Comparison of ENCODE assay signal across 31 cellular contexts in genomic region chr16:69712277-69712676, GRCh38. TPM values are rescaled to one million over a fixed set of nuclear protein-coding genes. Genes with fewer than 3 reads are reported as not detected.
DNase-seq lines count a peak whose midpoint lies in the region; ATAC-seq, FAIRE-seq and TF ChIP-seq lines count a peak whose summit lies in the region.
"Had no signal": no experiment of that assay in that cellular context is flagged by ENCODE, and none has a peak within 500 bp of the region (broad histone marks: within the 10 kb centered on the region; RNA-seq: fewer than 3 reads in every experiment).

No MANE protein-coding gene starts in this region.

- H3K4me3 ChIP-seq in HepG2 (replicated peaks in 1 of 3; ENCODE audit: insufficient read depth in 1 of 3, low read depth in 2 of 3, low read length in 3 of 3) (no peak overlapping the region), right lobe of liver (no peak overlapping the region), neuronal stem cell (ENCODE audit: low read length in 2 of 2) (no peak overlapping the region), heart right ventricle (no peak overlapping the region)
- H3K4me3 ChIP-seq: BLaER1 treated with 17β-estradiol and CSF1 and Interleukin-3, amounts not matched to agents 10 nM and 100 nM; HAP-1; lower lobe of right lung; mucosa of descending colon; smooth muscle cell; thoracic aorta had no signal

- H3K23ac ChIP-seq in neuronal stem cell (ENCODE audit: low read depth, low read length, poor library complexity) = no peak overlapping the region

- no peaks in the 10 kb centered on the region for H3K9me3 Mint-ChIP-seq in MCF 10A (ENCODE audit: unreplicated experiment)
- no peaks in the 10 kb centered on the region for H3K9me3 Mint-ChIP-seq in activated CD8-positive, alpha-beta T cell treated with anti-CD3 and anti-CD28 coated beads for 36 hours
- H3K9me3 Mint-ChIP-seq: activated CD4-positive, alpha-beta memory T cell treated with anti-CD3 and anti-CD28 coated beads, Interleukin-2, amount 10 ng/mL, durations not matched to agents 7 days and 5 days; dendritic cell treated with granulocyte-macrophage colony-stimulating factor and Interleukin-4, amounts not matched to agents 40 ng/mL and 50 ng/mL, for 4 days; IgD-negative memory B cell; natural killer cell had no signal

- H3K4me1 ChIP-seq in HepG2 (ENCODE audit: insufficient read depth, low read length) (no peaks in the 10 kb centered on the region), right lobe of liver (peaks cover 0 to 11% (median 0%) of the 10 kb centered on the region in 4 donors), neuronal stem cell (ENCODE audit: control insufficient read depth in 2 of 2, insufficient read depth in 1 of 2, low read depth in 1 of 2, low read length in 2 of 2) (no peaks in the 10 kb centered on the region), heart right ventricle (peaks cover 0 to 7% (median 5%) of the 10 kb centered on the region in 9 donors)
- H3K4me1 ChIP-seq: BLaER1 treated with 17β-estradiol and CSF1 and Interleukin-3, amounts not matched to agents 10 nM and 100 nM; HAP-1 had no signal

- no peak for TF ChIP-seq RAD21 in HepG2 (CRISPR knock-in tag; IDR thresholded peaks at IDR 0.05)

- ATAC-seq in HepG2 (peak; percentile 4; the same call in 1 of the 3 replicates), right lobe of liver (no peak), heart right ventricle (no peak)
- ATAC-seq in activated CD8-positive, alpha-beta T cell treated with anti-CD3 and anti-CD28 coated beads for 36 hours = no peak
- ATAC-seq: mucosa of descending colon, natural killer cell had no signal

- H3K27ac Mint-ChIP-seq in MCF 10A (ENCODE audit: low read depth, unreplicated experiment) = peak overlapping the region; percentile 56
- H3K27ac Mint-ChIP-seq in activated CD8-positive, alpha-beta T cell treated with anti-CD3 and anti-CD28 coated beads for 36 hours = no peak overlapping the region
- H3K27ac Mint-ChIP-seq: activated CD4-positive, alpha-beta memory T cell treated with anti-CD3 and anti-CD28 coated beads, Interleukin-2, amount 10 ng/mL, durations not matched to agents 7 days and 5 days; dendritic cell treated with granulocyte-macrophage colony-stimulating factor and Interleukin-4, amounts not matched to agents 40 ng/mL and 50 ng/mL, for 4 days; IgD-negative memory B cell; natural killer cell had no signal

- H3K4me3 Mint-ChIP-seq in MCF 10A (ENCODE audit: unreplicated experiment) = peak overlapping the region; percentile 42
- H3K4me3 Mint-ChIP-seq in activated CD8-positive, alpha-beta T cell treated with anti-CD3 and anti-CD28 coated beads for 36 hours = no peak overlapping the region
- H3K4me3 Mint-ChIP-seq: activated CD4-positive, alpha-beta memory T cell treated with anti-CD3 and anti-CD28 coated beads, Interleukin-2, amount 10 ng/mL, durations not matched to agents 7 days and 5 days; dendritic cell treated with granulocyte-macrophage colony-stimulating factor and Interleukin-4, amounts not matched to agents 40 ng/mL and 50 ng/mL, for 4 days; IgD-negative memory B cell; natural killer cell had no signal

- no peak overlapping the region for H3K27ac ChIP-seq in HepG2 (ENCODE audit: extremely low read length, insufficient read depth, low read length)
- no peak overlapping the region for H3K27ac ChIP-seq in right lobe of liver
- no peak overlapping the region for H3K27ac ChIP-seq in neuronal stem cell (replicated peaks; ENCODE audit: low read length)
- no peak overlapping the region for H3K27ac ChIP-seq in heart right ventricle
- H3K27ac ChIP-seq: BLaER1 treated with 17β-estradiol and CSF1 and Interleukin-3, amounts not matched to agents 10 nM and 100 nM; lower lobe of right lung had no signal

- no peak overlapping the region for H2AK5ac ChIP-seq in neuronal stem cell (ENCODE audit: low read depth, low read length)

- intact Hi-C loops in HepG2 (cut with micrococcal nuclease; ENCODE audit: unreplicated experiment) = no loop called here
- intact Hi-C loops in right lobe of liver (cut with DNase I) = no loop called here
- intact Hi-C loops in MCF 10A (cut with micrococcal nuclease) = no loop called here
- intact Hi-C loops in heart right ventricle (cut with DNase I) = loop anchor here in 3 of 10 donors (5.0 kb wide), 1 partner anchor 40 kb away; the partner anchor contains the start of gene NOB1 (in 3 of the 3)
- intact Hi-C loops in activated CD8-positive, alpha-beta T cell treated with anti-CD3 and anti-CD28 coated beads for 36 hours (cut with micrococcal nuclease) = no loop called here

- TF ChIP-seq CTCF in HepG2 (CRISPR knock-in tag; IDR thresholded peaks at IDR 0.05) (no peak), right lobe of liver (IDR thresholded peaks at IDR 0.05) (no peak), MCF 10A (IDR thresholded peaks at IDR 0.05; ENCODE audit: unreplicated experiment) (no peak), heart right ventricle (IDR thresholded peaks at IDR 0.05) (no peak), GM13977 (IDR thresholded peaks at IDR 0.05; ENCODE audit: extremely low read depth, insufficient read depth, missing control alignments) (no peak)
- TF ChIP-seq CTCF in activated CD8-positive, alpha-beta T cell treated with anti-CD3 and anti-CD28 coated beads for 36 hours (IDR thresholded peaks at IDR 0.05) = no peak

- H3K9ac ChIP-seq in HepG2 (ENCODE audit: insufficient read depth, low read depth, low read length) (no peak overlapping the region), neuronal stem cell (ENCODE audit: low read depth, low read length, poor library complexity) (peak overlapping the region; percentile 44)
- H3K9ac ChIP-seq: BLaER1 treated with 17β-estradiol and CSF1 and Interleukin-3, amounts not matched to agents 10 nM and 100 nM had no signal

- no peak overlapping the region for H2BK12ac ChIP-seq in neuronal stem cell (ENCODE audit: low read length)

- H2BK5ac ChIP-seq in neuronal stem cell (ENCODE audit: low read length) = no peak overlapping the region

- no peak overlapping the region for H4K8ac ChIP-seq in neuronal stem cell (ENCODE audit: low read depth, low read length)

- TF ChIP-seq POLR2A in HepG2 (IDR thresholded peaks at IDR 0.05; ENCODE audit: insufficient read depth in 1 of 2, low read depth in 2 of 2, low read length in 2 of 2) (no peak), right lobe of liver (IDR thresholded peaks at IDR 0.05) (no peak)

- peaks cover 23 to 63% of the 10 kb centered on the region in 2 experiments for H3K36me3 ChIP-seq in HepG2 (replicated peaks in 1 of 2; ENCODE audit: control insufficient read depth in 1 of 2, insufficient read depth in 2 of 2, low read length in 2 of 2)
- peaks cover 0 to 4% (median 0%) of the 10 kb centered on the region in 4 donors for H3K36me3 ChIP-seq in right lobe of liver
- H3K36me3 ChIP-seq in neuronal stem cell (replicated peaks in 1 of 2; ENCODE audit: control insufficient read depth in 2 of 2, insufficient read depth in 2 of 2, low read length in 2 of 2) = peaks cover 8 to 59% of the 10 kb centered on the region in 2 donors
- peaks cover 0 to 88% (median 17%) of the 10 kb centered on the region in 9 donors for H3K36me3 ChIP-seq in heart right ventricle

- H3K27me3 ChIP-seq in HepG2 (ENCODE audit: control insufficient read depth in 1 of 2, insufficient read depth in 2 of 2, low read length in 2 of 2) (no peaks in the 10 kb centered on the region), right lobe of liver (no peaks in the 10 kb centered on the region), neuronal stem cell (ENCODE audit: control insufficient read depth in 3 of 3, insufficient read depth in 3 of 3, low read depth in 1 of 3, low read length in 3 of 3) (no peaks in the 10 kb centered on the region), heart right ventricle (no peaks in the 10 kb centered on the region)
- H3K27me3 ChIP-seq: BLaER1 treated with 17β-estradiol and CSF1 and Interleukin-3, amounts not matched to agents 10 nM and 100 nM had no signal

- no TSS peak for BruUV-seq in HepG2 (replicated peaks; lab: Mats Ljungman, UMichigan)
- BruUV-seq in MCF 10A (replicated peaks; lab: Mats Ljungman, UMichigan) = no TSS peak

- H4K20me1 ChIP-seq in HepG2 (ENCODE audit: insufficient read depth, low read length) = no peaks in the 10 kb centered on the region

- DNase-seq in HepG2 (ENCODE audit: low spot score) = no peak
- DNase-seq in right lobe of liver = no peak
- peak; percentile 49 for DNase-seq in MCF 10A (ENCODE audit: unreplicated experiment)
- no peak for DNase-seq in neuronal stem cell (ENCODE audit: low spot score)
- DNase-seq in heart right ventricle = no peak
- no peak for DNase-seq in activated CD8-positive, alpha-beta T cell treated with anti-CD3 and anti-CD28 coated beads for 36 hours
- DNase-seq in GM13977 (ENCODE audit: low spot score) = no peak
- DNase-seq: activated CD4-positive, alpha-beta memory T cell treated with anti-CD3 and anti-CD28 coated beads, Interleukin-2, amount 10 ng/mL, durations not matched to agents 7 days and 5 days; activated CD4-positive, CD25-positive, alpha-beta regulatory T cell treated with anti-CD3 and anti-CD28 coated beads, Interleukin-2, amount 50 U/mL, for 72 hours; activated effector memory CD4-positive, alpha-beta T cell treated with Interleukin-2 at 50 U/mL for 16 hours; DMS153; lower lobe of right lung; mucosa of descending colon; natural killer cell; NCI-H146; NCI-H345; NCI-H69; PC-3; retina; Right ventricle myocardium superior; stimulated activated naive CD4-positive, alpha-beta T cell treated with Interleukin-2 at 50 U/mL for 16 hours; T-helper 2 cell had no signal

- no peak for FAIRE-seq in HepG2 (lab: Jason Lieb, UNC)
- FAIRE-seq: frontal cortex, GM12892, urothelium cell line had no signal

- no peaks in the 10 kb centered on the region for H3K79me1 ChIP-seq in neuronal stem cell (ENCODE audit: low read depth, low read length)

- H3K14ac ChIP-seq in neuronal stem cell (ENCODE audit: low read length) = peak overlapping the region; percentile 71

- CTCF ChIA-PET in HepG2 (lab: Yijun Ruan, JAX; ENCODE audit: low intra/inter-chr PET ratio, low total read pairs) (no interaction called here), MCF 10A (lab: Yijun Ruan, JAX) (interaction anchor here (0.6 to 6.1 kb wide), 7 partner anchors 10 to 218 kb away, joined by 3 to 98 read pairs (median 4); partner anchors contain the start of genes NOB1 and NQO1)
- CTCF ChIA-PET in activated CD8-positive, alpha-beta T cell treated with anti-CD3 and anti-CD28 coated beads for 36 hours (lab: Charles Lee) = interaction anchor here (4.8 kb wide), 1 partner anchor 42 kb away, joined by 47 read pairs; the partner anchor contains the start of gene NOB1

- no peak overlapping the region for H3K4ac ChIP-seq in neuronal stem cell (ENCODE audit: low read length)

- H3K9me3 ChIP-seq in HepG2 (ENCODE audit: low read length) = no peaks in the 10 kb centered on the region
- no peaks in the 10 kb centered on the region for H3K9me3 ChIP-seq in right lobe of liver
- no peaks in the 10 kb centered on the region for H3K9me3 ChIP-seq in neuronal stem cell (replicated peaks in 1 of 2; ENCODE audit: control insufficient read depth in 2 of 2, insufficient read depth in 1 of 2, low read depth in 1 of 2, low read length in 2 of 2)
- no peaks in the 10 kb centered on the region for H3K9me3 ChIP-seq in heart right ventricle
- H3K9me3 ChIP-seq: BLaER1 treated with 17β-estradiol and CSF1 and Interleukin-3, amounts not matched to agents 10 nM and 100 nM; HAP-1; lower lobe of right lung; mucosa of descending colon; thoracic aorta had no signal

- H3K4me1 Mint-ChIP-seq in MCF 10A (ENCODE audit: insufficient read depth, unreplicated experiment) = peaks cover 16% of the 10 kb centered on the region
- H3K4me1 Mint-ChIP-seq in activated CD8-positive, alpha-beta T cell treated with anti-CD3 and anti-CD28 coated beads for 36 hours (ENCODE audit: low read depth) = peaks cover 5% of the 10 kb centered on the region

- peaks cover 60% of the 10 kb centered on the region for H3K36me3 Mint-ChIP-seq in MCF 10A (ENCODE audit: insufficient read depth, unreplicated experiment)
- peaks cover 4% of the 10 kb centered on the region for H3K36me3 Mint-ChIP-seq in activated CD8-positive, alpha-beta T cell treated with anti-CD3 and anti-CD28 coated beads for 36 hours (ENCODE audit: low read depth)
- H3K36me3 Mint-ChIP-seq: IgD-negative memory B cell, natural killer cell had no signal

- H2AFZ ChIP-seq in HepG2 (ENCODE audit: low read length) (no peak overlapping the region), neuronal stem cell (ENCODE audit: low read length) (no peak overlapping the region)

- 98% methylated on average over 4 of the region's 4 CpGs for WGBS in HepG2 (ENCODE audit: low lambda C conversion rate)
- WGBS in right lobe of liver (ENCODE audit: insufficient coverage, low coverage, low lambda C conversion rate, missing lambda C conversion rate) = 81% methylated on average over 4 of the region's 4 CpGs
- WGBS in neuronal stem cell (ENCODE audit: extremely low coverage in 2 of 2, insufficient read length in 2 of 2, insufficient replicate concordance in 1 of 2), 2 donors = no CpG with 5 or more reads among the region's 4 CpGs
- WGBS in heart right ventricle, 2 donors = 87 to 92% methylated on average over 4 of the region's 4 CpGs

- H2BK15ac ChIP-seq in neuronal stem cell (ENCODE audit: low read length) = no peak overlapping the region

- POLR2A ChIA-PET in HepG2 (lab: Yijun Ruan, JAX) = interaction anchor here (1.2 to 1.4 kb wide), 2 partner anchors 12 to 14 kb away, joined by 3 to 4 read pairs; partner anchors contain the start of gene NQO1
- POLR2A ChIA-PET in MCF 10A (lab: Yijun Ruan, JAX) = interaction anchor here (0.7 to 6.5 kb wide), 5 partner anchors 10 to 121 kb away, joined by 3 to 83 read pairs (median 6); partner anchors contain the start of genes NOB1 and NQO1
- POLR2A ChIA-PET in activated CD8-positive, alpha-beta T cell treated with anti-CD3 and anti-CD28 coated beads for 36 hours (lab: Charles Lee) = no interaction called here

- in situ Hi-C loops in HepG2 (cut with HindIII; ENCODE audit: extremely low pct_ligation_motif_present, low pct_unique_long_range_greater_than_20kb) = loop anchor here (5.0 kb wide), 1 partner anchor 40 kb away; the partner anchor contains the start of gene NOB1
- in situ Hi-C loops in GM13977 (cut with MboI; ENCODE audit: low pct_unique_long_range_greater_than_20kb, low sequenced_read_pairs, unreplicated experiment) = no loop called here

- H4K91ac ChIP-seq in neuronal stem cell (ENCODE audit: low read depth, low read length, poor library complexity) = no peak overlapping the region

- H3K79me2 ChIP-seq in HepG2 (ENCODE audit: insufficient read depth, low read length) = no peaks in the 10 kb centered on the region

- H3K27me3 Mint-ChIP-seq in MCF 10A (ENCODE audit: insufficient read depth, unreplicated experiment) = no peaks in the 10 kb centered on the region
- H3K27me3 Mint-ChIP-seq in activated CD8-positive, alpha-beta T cell treated with anti-CD3 and anti-CD28 coated beads for 36 hours = no peaks in the 10 kb centered on the region
- H3K27me3 Mint-ChIP-seq: activated CD4-positive, alpha-beta memory T cell treated with anti-CD3 and anti-CD28 coated beads, Interleukin-2, amount 10 ng/mL, durations not matched to agents 7 days and 5 days; dendritic cell treated with granulocyte-macrophage colony-stimulating factor and Interleukin-4, amounts not matched to agents 40 ng/mL and 50 ng/mL, for 4 days; IgD-negative memory B cell had no signal

- H2BK120ac ChIP-seq in neuronal stem cell (ENCODE audit: low read depth, low read length) = no peak overlapping the region

- TF ChIP-seq EP300 in HepG2 (IDR thresholded peaks at IDR 0.05; ENCODE audit: low read depth in 2 of 2, low read length in 2 of 2) (no peak), HepG2 (CRISPR knock-in tag; IDR thresholded peaks at IDR 0.05; ENCODE audit: borderline replicate concordance) (no peak)

- no peak overlapping the region for H3K18ac ChIP-seq in neuronal stem cell (ENCODE audit: low read length)

- H3K4me2 ChIP-seq in HepG2 (ENCODE audit: low read depth, low read length) = no peak overlapping the region
- H3K4me2 ChIP-seq in neuronal stem cell (ENCODE audit: insufficient read depth, low read length, poor library complexity, severe bottlenecking) = no peak overlapping the region
- H3K4me2 ChIP-seq: BLaER1 treated with 17β-estradiol and CSF1 and Interleukin-3, amounts not matched to agents 10 nM and 100 nM; smooth muscle cell had no signal

RNA-seq across cellular contexts. Expression of gene NQO1, which starts 14.1 kb away (rescaled TPM):
- total RNA-seq in HepG2 (2016; rRNA removed; fragmentation: Illumina TruSeq; extraction: Trizol) (1,060 and 1,621 TPM in 2 replicates), right lobe of liver (10 to 100 TPM in 3 of 6 experiments, 1 to 10 TPM in 3; 1.5 to 26.6 (median 8.5) TPM), MCF 10A (2022) (82.7 and 140 TPM in 2 replicates), heart right ventricle (10 to 100 TPM in 6 of 10 donors, 1 to 10 TPM in 4; 5.9 to 37.3 (median 12.2) TPM)
- 149 and 161 TPM in 2 replicates for total RNA-seq in HepG2 (2016; cell fraction: cytosol; rRNA removed; fragmentation: Illumina TruSeq; extraction: Trizol; ENCODE audit: low read depth)
- 1,077 and 1,733 TPM in 2 replicates for total RNA-seq in HepG2 (2016; cell fraction: insoluble cytoplasmic fraction; rRNA removed; fragmentation: Illumina TruSeq; extraction: Trizol)
- total RNA-seq in HepG2 (2016; cell fraction: membrane; rRNA removed; fragmentation: Illumina TruSeq; extraction: Trizol) = 191 and 197 TPM in 2 replicates
- total RNA-seq in HepG2 (2016; cell fraction: nucleus; rRNA removed; fragmentation: Illumina TruSeq; extraction: Trizol) = 379 and 382 TPM in 2 replicates
- polyA plus RNA-seq in HepG2 (2011; rRNA removed) (304 and 464 TPM in 2 replicates), heart right ventricle (10 to 100 TPM; 13.6 to 16.6 TPM)
- 354 and 445 TPM in 2 replicates for polyA plus RNA-seq in HepG2 (2011; cell fraction: cytosol; rRNA removed)
- polyA plus RNA-seq in HepG2 (2011; cell fraction: nucleus; rRNA removed) = 76.3 and 83.7 TPM in 2 replicates
- polyA plus RNA-seq in HepG2 (2012) = 328 and 393 TPM in 2 replicates
- polyA plus RNA-seq in HepG2 (2016; cell fraction: cytosol; fragmentation: Illumina TruSeq; extraction: Trizol; ENCODE audit: low read depth) = 156 and 179 TPM in 2 replicates
- polyA plus RNA-seq in HepG2 (2016; cell fraction: insoluble cytoplasmic fraction; fragmentation: Illumina TruSeq; extraction: Trizol; ENCODE audit: low read depth) = 1,625 and 1,852 TPM in 2 replicates
- 151 and 153 TPM in 2 replicates for polyA plus RNA-seq in HepG2 (2016; cell fraction: membrane; fragmentation: Illumina TruSeq; extraction: Trizol; ENCODE audit: low read depth)
- 546 and 575 TPM in 2 replicates for polyA plus RNA-seq in HepG2 (2016; cell fraction: nucleus; fragmentation: Illumina TruSeq; extraction: Trizol; ENCODE audit: insufficient read depth, low read depth)
- 222 and 280 TPM in 2 replicates for polyA minus RNA-seq in HepG2 (2011; rRNA and poly(A)+ RNA removed; ENCODE audit: low replicate concordance)
- 119 and 160 TPM in 2 replicates for polyA minus RNA-seq in HepG2 (2011; cell fraction: cytosol; rRNA and poly(A)+ RNA removed)
- 42.0 and 49.5 TPM in 2 replicates for polyA minus RNA-seq in HepG2 (2011; cell fraction: nucleus; rRNA and poly(A)+ RNA removed)
- polyA plus RNA-seq in neuronal stem cell (2013, experiment 1 of 2) = 12.2 TPM
- 11.4 TPM for polyA plus RNA-seq in neuronal stem cell (2013, experiment 2 of 2)
- total RNA-seq in activated CD8-positive, alpha-beta T cell treated with anti-CD3 and anti-CD28 coated beads for 36 hours = 1 to 10 TPM; 7.6 to 8.1 TPM

RNA-seq across cellular contexts. Expression of gene NOB1, which starts 42.4 kb away (rescaled TPM):
- total RNA-seq in HepG2 (2016; rRNA removed; fragmentation: Illumina TruSeq; extraction: Trizol) (47.1 and 83.5 TPM in 2 replicates), right lobe of liver (10 to 100 TPM; 15.5 to 19.5 (median 16.6) TPM), MCF 10A (2022) (73.3 and 110 TPM in 2 replicates), heart right ventricle (10 to 100 TPM; 11.2 to 23.4 (median 15.6) TPM)
- total RNA-seq in HepG2 (2016; cell fraction: cytosol; rRNA removed; fragmentation: Illumina TruSeq; extraction: Trizol; ENCODE audit: low read depth) = 30.5 and 33.0 TPM in 2 replicates
- 48.8 and 85.3 TPM in 2 replicates for total RNA-seq in HepG2 (2016; cell fraction: insoluble cytoplasmic fraction; rRNA removed; fragmentation: Illumina TruSeq; extraction: Trizol)
- total RNA-seq in HepG2 (2016; cell fraction: membrane; rRNA removed; fragmentation: Illumina TruSeq; extraction: Trizol) = 54.4 and 54.7 TPM in 2 replicates
- total RNA-seq in HepG2 (2016; cell fraction: nucleus; rRNA removed; fragmentation: Illumina TruSeq; extraction: Trizol) = 37.1 and 40.2 TPM in 2 replicates
- polyA plus RNA-seq in HepG2 (2011; rRNA removed) (159 and 162 TPM in 2 replicates), heart right ventricle (10 to 100 TPM in 1 of 2 donors, 1 to 10 TPM in 1; 5.4 to 23.1 TPM)
- polyA plus RNA-seq in HepG2 (2011; cell fraction: cytosol; rRNA removed) = 187 and 245 TPM in 2 replicates
- polyA plus RNA-seq in HepG2 (2011; cell fraction: nucleus; rRNA removed) = 97.8 and 101 TPM in 2 replicates
- polyA plus RNA-seq in HepG2 (2012) = 151 and 164 TPM in 2 replicates
- 53.6 and 57.2 TPM in 2 replicates for polyA plus RNA-seq in HepG2 (2016; cell fraction: cytosol; fragmentation: Illumina TruSeq; extraction: Trizol; ENCODE audit: low read depth)
- 224 and 233 TPM in 2 replicates for polyA plus RNA-seq in HepG2 (2016; cell fraction: insoluble cytoplasmic fraction; fragmentation: Illumina TruSeq; extraction: Trizol; ENCODE audit: low read depth)
- polyA plus RNA-seq in HepG2 (2016; cell fraction: membrane; fragmentation: Illumina TruSeq; extraction: Trizol; ENCODE audit: low read depth) = 81.4 and 91.5 TPM in 2 replicates
- polyA plus RNA-seq in HepG2 (2016; cell fraction: nucleus; fragmentation: Illumina TruSeq; extraction: Trizol; ENCODE audit: insufficient read depth, low read depth) = 100 and 106 TPM in 2 replicates
- polyA minus RNA-seq in HepG2 (2011; rRNA and poly(A)+ RNA removed; ENCODE audit: low replicate concordance) = 115 and 322 TPM in 2 replicates
- polyA minus RNA-seq in HepG2 (2011; cell fraction: cytosol; rRNA and poly(A)+ RNA removed) = 172 TPM in 2 replicates
- polyA minus RNA-seq in HepG2 (2011; cell fraction: nucleus; rRNA and poly(A)+ RNA removed) = 70.4 and 93.7 TPM in 2 replicates
- 61.5 TPM for polyA plus RNA-seq in neuronal stem cell (2013, experiment 1 of 2)
- 60.0 TPM for polyA plus RNA-seq in neuronal stem cell (2013, experiment 2 of 2)
- total RNA-seq in activated CD8-positive, alpha-beta T cell treated with anti-CD3 and anti-CD28 coated beads for 36 hours = 100 to 1,000 TPM; 139 to 146 TPM

RNA-seq across cellular contexts. Expression of gene WWP2, which starts 49.9 kb away (rescaled TPM):
- total RNA-seq in HepG2 (2016; rRNA removed; fragmentation: Illumina TruSeq; extraction: Trizol) (28.2 and 31.9 TPM in 2 replicates), right lobe of liver (10 to 100 TPM; 18.1 to 24.6 (median 22.4) TPM), MCF 10A (2022) (29.3 and 30.4 TPM in 2 replicates), heart right ventricle (10 to 100 TPM; 19.1 to 31.1 (median 21.2) TPM)
- 18.6 and 20.3 TPM in 2 replicates for total RNA-seq in HepG2 (2016; cell fraction: cytosol; rRNA removed; fragmentation: Illumina TruSeq; extraction: Trizol; ENCODE audit: low read depth)
- total RNA-seq in HepG2 (2016; cell fraction: insoluble cytoplasmic fraction; rRNA removed; fragmentation: Illumina TruSeq; extraction: Trizol) = 25.4 and 28.2 TPM in 2 replicates
- total RNA-seq in HepG2 (2016; cell fraction: membrane; rRNA removed; fragmentation: Illumina TruSeq; extraction: Trizol) = 17.7 and 18.1 TPM in 2 replicates
- total RNA-seq in HepG2 (2016; cell fraction: nucleus; rRNA removed; fragmentation: Illumina TruSeq; extraction: Trizol) = 36.0 and 41.1 TPM in 2 replicates
- polyA plus RNA-seq in HepG2 (2011; rRNA removed) (11.4 and 13.6 TPM in 2 replicates), heart right ventricle (10 to 100 TPM in 1 of 2 donors, 1 to 10 TPM in 1; 9.0 to 13.1 TPM)
- polyA plus RNA-seq in HepG2 (2011; cell fraction: cytosol; rRNA removed) = 7.5 and 8.1 TPM in 2 replicates
- polyA plus RNA-seq in HepG2 (2011; cell fraction: nucleus; rRNA removed) = 45.3 and 46.4 TPM in 2 replicates
- 25.4 and 26.4 TPM in 2 replicates for polyA plus RNA-seq in HepG2 (2012)
- 3.6 and 3.7 TPM in 2 replicates for polyA plus RNA-seq in HepG2 (2016; cell fraction: cytosol; fragmentation: Illumina TruSeq; extraction: Trizol; ENCODE audit: low read depth)
- 23.4 and 32.9 TPM in 2 replicates for polyA plus RNA-seq in HepG2 (2016; cell fraction: insoluble cytoplasmic fraction; fragmentation: Illumina TruSeq; extraction: Trizol; ENCODE audit: low read depth)
- polyA plus RNA-seq in HepG2 (2016; cell fraction: membrane; fragmentation: Illumina TruSeq; extraction: Trizol; ENCODE audit: low read depth) = 9.8 and 10.7 TPM in 2 replicates
- 61.5 and 63.2 TPM in 2 replicates for polyA plus RNA-seq in HepG2 (2016; cell fraction: nucleus; fragmentation: Illumina TruSeq; extraction: Trizol; ENCODE audit: insufficient read depth, low read depth)
- 17.8 and 29.5 TPM in 2 replicates for polyA minus RNA-seq in HepG2 (2011; rRNA and poly(A)+ RNA removed; ENCODE audit: low replicate concordance)
- 12.8 and 16.9 TPM in 2 replicates for polyA minus RNA-seq in HepG2 (2011; cell fraction: cytosol; rRNA and poly(A)+ RNA removed)
- polyA minus RNA-seq in HepG2 (2011; cell fraction: nucleus; rRNA and poly(A)+ RNA removed) = 37.2 and 39.9 TPM in 2 replicates
- 15.3 TPM for polyA plus RNA-seq in neuronal stem cell (2013, experiment 1 of 2)
- 15.3 TPM for polyA plus RNA-seq in neuronal stem cell (2013, experiment 2 of 2)
- 10 to 100 TPM; 30.7 to 35.1 TPM for total RNA-seq in activated CD8-positive, alpha-beta T cell treated with anti-CD3 and anti-CD28 coated beads for 36 hours
